8 cellular contexts compared by ENCODE assay signal in genomic region chr5:72018158-72018803, GRCh38.
DNase-seq lines count a peak whose midpoint lies in the region; ATAC-seq and TF ChIP-seq lines count a peak whose summit lies in the region.

No MANE protein-coding gene starts in this region.

- peaks cover 6% of the 10 kb centered on the region for H3K36me3 Mint-ChIP-seq in Calu3 (ENCODE audit: insufficient read depth, unreplicated experiment)

- no TSS peak for BruUV-seq in Calu3 (replicated peaks; lab: Mats Ljungman, UMichigan)

- intact Hi-C loops in Calu3 (cut with micrococcal nuclease; ENCODE audit: unreplicated experiment) = loop anchor here (2.0 kb wide), 1 partner anchor 235 kb away; no protein-coding TSS in a partner anchor
- intact Hi-C loops in left ventricle myocardium superior (cut with micrococcal nuclease) = no loop called here

- H3K4me1 Mint-ChIP-seq in Calu3 (ENCODE audit: low read depth, unreplicated experiment) = peaks cover 23% of the 10 kb centered on the region

- H3K4me3 Mint-ChIP-seq in Calu3 (ENCODE audit: low read depth, unreplicated experiment) = no peak overlapping the region

- DNase-seq in Calu3 (peak; percentile 62), HEK293T (ENCODE audit: extremely low spot score) (peak; percentile 60), RPMI8226 (peak; percentile 70), left ventricle myocardium superior (peak; percentile 41), midbrain (lab: John Stamatoyannopoulos, UW) (no peak)
- peak; percentile 10 for DNase-seq in activated gamma-delta T cell treated with anti-CD3 and anti-CD28 coated beads, Interleukin-2, amount 50 U/mL, for 16 hours (ENCODE audit: low read depth)
- DNase-seq in stimulated activated CD4-positive, alpha-beta T cell treated with anti-CD3 and anti-CD28 coated beads, Interleukin-1b, Interleukin-23, amount 100 ng/mL, for 4 hours (ENCODE audit: low read depth in 2 of 2) = peak; percentile 37 to 48

- peaks cover 3% of the 10 kb centered on the region for H3K9me3 Mint-ChIP-seq in Calu3 (ENCODE audit: low read depth, unreplicated experiment)

- ATAC-seq in left ventricle myocardium superior (no peak), HG02884 (IDR thresholded peaks at IDR 0.05; ENCODE audit: unreplicated experiment) (no peak)

- CTCF ChIA-PET in Calu3 (lab: Charles Lee) (no interaction called here), HEK293T (lab: Yijun Ruan, JAX) (interaction anchor here (1.5 kb wide), 1 partner anchor 13 kb away, joined by 6 read pairs; no protein-coding TSS in a partner anchor)

- no peak overlapping the region for H3K27ac Mint-ChIP-seq in Calu3 (ENCODE audit: unreplicated experiment)

- no peaks in the 10 kb centered on the region for H3K27me3 Mint-ChIP-seq in Calu3 (ENCODE audit: unreplicated experiment)

- POLR2A ChIA-PET in HEK293T (lab: Yijun Ruan, JAX) = no interaction called here

- TF ChIP-seq CTCF in Calu3 (IDR thresholded peaks at IDR 0.05; ENCODE audit: unreplicated experiment) = peak; percentile 92

TF ChIP-seq in HEK293T, 16 proteins besides CTCF, POLR2A, EP300 and RAD21:
- TF ChIP-seq FOXM1 (IDR thresholded peaks at IDR 0.05; ENCODE audit: borderline replicate concordance) (no peak), CTBP1 (IDR thresholded peaks at IDR 0.05; ENCODE audit: borderline replicate concordance) (no peak), NFRKB (IDR thresholded peaks at IDR 0.05) (no peak), LEF1 (IDR thresholded peaks at IDR 0.05; ENCODE audit: borderline replicate concordance) (no peak), ZNF384 (IDR thresholded peaks at IDR 0.05) (no peak), ELF4 (IDR thresholded peaks at IDR 0.05) (no peak), SUZ12 (IDR thresholded peaks at IDR 0.05) (no peak), FOXK2 (IDR thresholded peaks at IDR 0.05) (no peak), SP1 (IDR thresholded peaks at IDR 0.05) (no peak), L3MBTL2 (conservative IDR thresholded peaks at IDR 0.05) (no peak), FOXA1 (IDR thresholded peaks at IDR 0.05) (no peak), HDGF (IDR thresholded peaks at IDR 0.05; ENCODE audit: borderline replicate concordance) (no peak), BHLHE40 (IDR thresholded peaks at IDR 0.05; ENCODE audit: borderline replicate concordance) (no peak), ARNT (IDR thresholded peaks at IDR 0.05) (no peak), TARDBP (IDR thresholded peaks at IDR 0.05) (no peak)
- TF ChIP-seq, protein P1, sequence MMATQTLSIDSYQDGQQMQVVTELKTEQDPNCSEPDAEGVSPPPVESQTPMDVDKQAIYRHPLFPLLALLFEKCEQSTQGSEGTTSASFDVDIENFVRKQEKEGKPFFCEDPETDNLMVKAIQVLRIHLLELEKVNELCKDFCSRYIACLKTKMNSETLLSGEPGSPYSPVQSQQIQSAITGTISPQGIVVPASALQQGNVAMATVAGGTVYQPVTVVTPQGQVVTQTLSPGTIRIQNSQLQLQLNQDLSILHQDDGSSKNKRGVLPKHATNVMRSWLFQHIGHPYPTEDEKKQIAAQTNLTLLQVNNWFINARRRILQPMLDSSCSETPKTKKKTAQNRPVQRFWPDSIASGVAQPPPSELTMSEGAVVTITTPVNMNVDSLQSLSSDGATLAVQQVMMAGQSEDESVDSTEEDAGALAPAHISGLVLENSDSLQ (IDR thresholded peaks at IDR 0.05) = no peak
